Comparison of ENCODE assay signal across 8 cellular contexts in genomic region chr13:82432949-82433348, GRCh38.
"Had no signal": no experiment of that assay in that cellular context is flagged by ENCODE, and none has a peak within 500 bp of the region (broad histone marks: within the 10 kb centered on the region; RNA-seq: fewer than 3 reads in every experiment).

No MANE protein-coding gene starts in this region.

- H3K4me1 Mint-ChIP-seq: GM23338 had no signal

- DNase-seq: H9, HCEC 1CT, KBM-7 had no signal

- H3K4me3 ChIP-seq: GM23338 had no signal

- H3K27ac ChIP-seq: KMS-11 had no signal

- FAIRE-seq: H1, H54, HTR-8/SVneo had no signal

- ATAC-seq: GM23338 had no signal

- H2AFZ ChIP-seq: GM23338 had no signal

- H3K27ac Mint-ChIP-seq: GM23338, H9 had no signal

- H3K9ac ChIP-seq: KMS-11 had no signal

- H3K4me3 Mint-ChIP-seq: GM23338, H9 had no signal

- H3K4me2 ChIP-seq: GM23338, KMS-11 had no signal
